Comparison of ENCODE assay signal across 16 cellular contexts in the genomic region with DNA sequence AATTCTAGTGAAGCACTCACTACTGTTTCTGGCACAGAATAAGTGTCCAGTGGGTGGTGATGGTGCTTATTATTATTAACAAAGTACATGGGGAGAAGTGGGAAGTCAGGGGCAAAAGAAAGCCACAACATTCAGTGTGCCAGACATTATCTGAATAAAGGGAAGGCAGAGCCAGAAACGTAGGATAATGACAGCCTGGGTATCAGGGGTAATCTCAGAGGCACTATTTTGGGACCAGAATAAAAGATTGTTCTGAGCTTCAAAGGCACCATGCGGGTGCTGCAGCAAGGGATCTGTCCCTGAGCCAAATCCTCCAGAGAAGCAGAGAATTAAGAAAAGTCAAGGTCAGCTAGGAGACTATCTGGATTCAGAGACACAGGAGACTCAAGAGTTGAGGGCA.
DNase-seq lines count a peak whose midpoint lies in the region; ATAC-seq, FAIRE-seq and TF ChIP-seq lines count a peak whose summit lies in the region.
"Had no signal": no experiment of that assay in that cellular context is flagged by ENCODE, and none has a peak within 500 bp of the region (broad histone marks: within the 10 kb centered on the region; RNA-seq: fewer than 3 reads in every experiment).

No MANE protein-coding gene starts in this region.

- no peak for TF ChIP-seq RAD21 in HepG2 (CRISPR knock-in tag; IDR thresholded peaks at IDR 0.05)

- H3K9me3 Mint-ChIP-seq in T-helper 2 cell treated with Interferon-gamma antibody and Interleukin-4, amounts not matched to agents 5 μg/mL and 100 μg/mL, for 36 hours, result no peaks in the 10 kb centered on the region
- H3K9me3 Mint-ChIP-seq in naive thymus-derived CD8-positive, alpha-beta T cell, result peaks cover 0 to 2% (median 0%) of the 10 kb centered on the region in 9 donors

- DNase-seq in T-helper 2 cell treated with Interferon-gamma antibody and Interleukin-4, amounts not matched to agents 5 μg/mL and 100 μg/mL, for 36 hours (ENCODE audit: low spot score), result no peak
- DNase-seq in T-helper 2 cell (no peak), NCI-H2227 treated with DMSO at 0.1 percent for 48 hours (lab: John Stamatoyannopoulos, UW) (peak; percentile 29), Right ventricle myocardium superior (no peak), HepG2 (ENCODE audit: low spot score) (no peak), testis (no peak)
- DNase-seq in naive thymus-derived CD8-positive, alpha-beta T cell, result no peak
- DNase-seq: 8988T, DMS53, KBM-7, NCI-H1092, NCI-H748 treated with DMSO at 0.1 percent for 48 hours, PC-9 had no signal

- no peak overlapping the region for H2AFZ ChIP-seq in HepG2 (ENCODE audit: low read length)
- H2AFZ ChIP-seq: PC-9 had no signal

- peak overlapping the region; percentile 21 for H3K27ac Mint-ChIP-seq in T-helper 2 cell treated with Interferon-gamma antibody and Interleukin-4, amounts not matched to agents 5 μg/mL and 100 μg/mL, for 36 hours
- H3K27ac Mint-ChIP-seq in naive thymus-derived CD8-positive, alpha-beta T cell, result peak overlapping the region in 8 of 10 donors; percentile 21 to 80 (median 55)

- ATAC-seq in Right ventricle myocardium superior (ENCODE audit: poor library complexity), result peak; percentile 84
- no peak for ATAC-seq in naive thymus-derived CD8-positive, alpha-beta T cell
- no peak for ATAC-seq in HepG2
- no peak for ATAC-seq in HG03520 (IDR thresholded peaks at IDR 0.05; ENCODE audit: unreplicated experiment)

- BruUV-seq in HepG2 (replicated peaks; lab: Mats Ljungman, UMichigan), result no TSS peak

- H3K27ac ChIP-seq in HepG2 (ENCODE audit: extremely low read length, insufficient read depth, low read length) (no peak overlapping the region), testis (no peak overlapping the region)
- H3K27ac ChIP-seq: PC-9 had no signal

- H3K27me3 Mint-ChIP-seq in T-helper 2 cell treated with Interferon-gamma antibody and Interleukin-4, amounts not matched to agents 5 μg/mL and 100 μg/mL, for 36 hours (ENCODE audit: low read depth), result no peaks in the 10 kb centered on the region
- H3K27me3 Mint-ChIP-seq in naive thymus-derived CD8-positive, alpha-beta T cell, result no peaks in the 10 kb centered on the region

- no peak overlapping the region for H3K4me3 Mint-ChIP-seq in T-helper 2 cell treated with Interferon-gamma antibody and Interleukin-4, amounts not matched to agents 5 μg/mL and 100 μg/mL, for 36 hours
- H3K4me3 Mint-ChIP-seq in naive thymus-derived CD8-positive, alpha-beta T cell, result peak overlapping the region in 4 of 10 donors; percentile 2 to 51 (median 20)

- TF ChIP-seq CTCF in HepG2 (CRISPR knock-in tag; IDR thresholded peaks at IDR 0.05) (no peak), testis (IDR thresholded peaks at IDR 0.05) (no peak)

- H3K9ac ChIP-seq in HepG2 (ENCODE audit: insufficient read depth, low read depth, low read length), result no peak overlapping the region

- no peaks in the 10 kb centered on the region for H3K4me1 ChIP-seq in HepG2 (ENCODE audit: insufficient read depth, low read length)
- peaks cover 3% of the 10 kb centered on the region for H3K4me1 ChIP-seq in testis

- intact Hi-C loops in Right ventricle myocardium superior (cut with DNase I), result no loop called here
- intact Hi-C loops in HepG2 (cut with micrococcal nuclease; ENCODE audit: unreplicated experiment), result no loop called here
- intact Hi-C loops in testis (cut with DNase I; ENCODE audit: low total_unique reads), result no loop called here

- H4K20me1 ChIP-seq in HepG2 (ENCODE audit: insufficient read depth, low read length), result no peaks in the 10 kb centered on the region

- TF ChIP-seq EP300 in HepG2 (IDR thresholded peaks at IDR 0.05; ENCODE audit: low read depth in 2 of 2, low read length in 2 of 2), result no peak
- no peak for TF ChIP-seq EP300 in HepG2 (CRISPR knock-in tag; IDR thresholded peaks at IDR 0.05; ENCODE audit: borderline replicate concordance)

- TF ChIP-seq POLR2A in HepG2 (IDR thresholded peaks at IDR 0.05; ENCODE audit: insufficient read depth in 1 of 2, low read depth in 2 of 2, low read length in 2 of 2) (no peak), testis (IDR thresholded peaks at IDR 0.05) (no peak)

- CTCF ChIA-PET in HepG2 (lab: Yijun Ruan, JAX; ENCODE audit: low intra/inter-chr PET ratio, low total read pairs), result no interaction called here

- no peak for FAIRE-seq in HepG2 (lab: Jason Lieb, UNC)
- FAIRE-seq: G401.6, GM12891 had no signal

- H3K4me3 ChIP-seq in HepG2 (replicated peaks in 1 of 3; ENCODE audit: insufficient read depth in 1 of 3, low read depth in 2 of 3, low read length in 3 of 3), result no peak overlapping the region
- H3K4me3 ChIP-seq in testis, result no peak overlapping the region
- H3K4me3 ChIP-seq: PC-9 had no signal

- H3K36me3 ChIP-seq in HepG2 (replicated peaks in 1 of 2; ENCODE audit: control insufficient read depth in 1 of 2, insufficient read depth in 2 of 2, low read length in 2 of 2), result no peaks in the 10 kb centered on the region
- H3K36me3 ChIP-seq in testis (ENCODE audit: low read depth, missing control alignments), result no peaks in the 10 kb centered on the region

- no peak overlapping the region for H3K4me2 ChIP-seq in HepG2 (ENCODE audit: low read depth, low read length)
- H3K4me2 ChIP-seq: PC-9 had no signal

- POLR2A ChIA-PET in naive thymus-derived CD8-positive, alpha-beta T cell (lab: Charles Lee), result interaction anchor here (1.1 to 2.8 kb wide), 3 partner anchors 9 to 11 kb away, joined by 5 to 22 read pairs (median 6); no protein-coding TSS in a partner anchor
- POLR2A ChIA-PET in HepG2 (lab: Yijun Ruan, JAX), result no interaction called here

- in situ Hi-C loops in HepG2 (cut with HindIII; ENCODE audit: extremely low pct_ligation_motif_present, low pct_unique_long_range_greater_than_20kb), result no loop called here

- H3K79me2 ChIP-seq in HepG2 (ENCODE audit: insufficient read depth, low read length), result no peaks in the 10 kb centered on the region

- H3K9me3 ChIP-seq in HepG2 (ENCODE audit: low read length) (no peaks in the 10 kb centered on the region), testis (no peaks in the 10 kb centered on the region)

- H3K36me3 Mint-ChIP-seq in T-helper 2 cell treated with Interferon-gamma antibody and Interleukin-4, amounts not matched to agents 5 μg/mL and 100 μg/mL, for 36 hours (ENCODE audit: low read depth), result peaks cover 8% of the 10 kb centered on the region
- H3K36me3 Mint-ChIP-seq in naive thymus-derived CD8-positive, alpha-beta T cell, result peaks cover 0 to 1% (median 0%) of the 10 kb centered on the region in 3 donors

- H3K27me3 ChIP-seq in HepG2 (ENCODE audit: control insufficient read depth in 1 of 2, insufficient read depth in 2 of 2, low read length in 2 of 2) (no peaks in the 10 kb centered on the region; a peak in 1 of 5 replicates), testis (no peaks in the 10 kb centered on the region)

- peaks cover 26% of the 10 kb centered on the region for H3K4me1 Mint-ChIP-seq in T-helper 2 cell treated with Interferon-gamma antibody and Interleukin-4, amounts not matched to agents 5 μg/mL and 100 μg/mL, for 36 hours (ENCODE audit: low read depth)
- H3K4me1 Mint-ChIP-seq in naive thymus-derived CD8-positive, alpha-beta T cell, result peaks cover 29 to 79% (median 53%) of the 10 kb centered on the region in 4 donors

- WGBS in HepG2 (ENCODE audit: low lambda C conversion rate), result 25% methylated on average over 2 of the region's 2 CpGs
- WGBS in testis, 2 donors, result 28 to 33% methylated on average over 2 of the region's 2 CpGs

TF ChIP-seq in HepG2, 621 proteins besides CTCF, POLR2A, EP300 and RAD21:
- TF ChIP-seq, protein P1, sequence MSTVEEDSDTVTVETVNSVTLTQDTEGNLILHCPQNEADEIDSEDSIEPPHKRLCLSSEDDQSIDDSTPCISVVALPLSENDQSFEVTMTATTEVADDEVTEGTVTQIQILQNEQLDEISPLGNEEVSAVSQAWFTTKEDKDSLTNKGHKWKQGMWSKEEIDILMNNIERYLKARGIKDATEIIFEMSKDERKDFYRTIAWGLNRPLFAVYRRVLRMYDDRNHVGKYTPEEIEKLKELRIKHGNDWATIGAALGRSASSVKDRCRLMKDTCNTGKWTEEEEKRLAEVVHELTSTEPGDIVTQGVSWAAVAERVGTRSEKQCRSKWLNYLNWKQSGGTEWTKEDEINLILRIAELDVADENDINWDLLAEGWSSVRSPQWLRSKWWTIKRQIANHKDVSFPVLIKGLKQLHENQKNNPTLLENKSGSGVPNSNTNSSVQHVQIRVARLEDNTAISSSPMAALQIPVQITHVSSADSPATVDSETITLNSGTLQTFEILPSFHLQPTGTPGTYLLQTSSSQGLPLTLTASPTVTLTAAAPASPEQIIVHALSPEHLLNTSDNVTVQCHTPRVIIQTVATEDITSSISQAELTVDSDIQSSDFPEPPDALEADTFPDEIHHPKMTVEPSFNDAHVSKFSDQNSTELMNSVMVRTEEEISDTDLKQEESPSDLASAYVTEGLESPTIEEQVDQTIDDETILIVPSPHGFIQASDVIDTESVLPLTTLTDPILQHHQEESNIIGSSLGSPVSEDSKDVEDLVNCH (CRISPR knock-in tag; IDR thresholded peaks at IDR 0.05), result no peak
- TF ChIP-seq NR2F6 (IDR thresholded peaks at IDR 0.05), result no peak
- no peak for TF ChIP-seq NR2F6 (CRISPR knock-in tag; IDR thresholded peaks at IDR 0.05)
- TF ChIP-seq KLF9 (CRISPR knock-in tag; IDR thresholded peaks at IDR 0.05; ENCODE audit: low read depth), result no peak
- no peak for TF ChIP-seq ZMAT3 (CRISPR knock-in tag; conservative IDR thresholded peaks at IDR 0.05)
- TF ChIP-seq, protein P2, sequence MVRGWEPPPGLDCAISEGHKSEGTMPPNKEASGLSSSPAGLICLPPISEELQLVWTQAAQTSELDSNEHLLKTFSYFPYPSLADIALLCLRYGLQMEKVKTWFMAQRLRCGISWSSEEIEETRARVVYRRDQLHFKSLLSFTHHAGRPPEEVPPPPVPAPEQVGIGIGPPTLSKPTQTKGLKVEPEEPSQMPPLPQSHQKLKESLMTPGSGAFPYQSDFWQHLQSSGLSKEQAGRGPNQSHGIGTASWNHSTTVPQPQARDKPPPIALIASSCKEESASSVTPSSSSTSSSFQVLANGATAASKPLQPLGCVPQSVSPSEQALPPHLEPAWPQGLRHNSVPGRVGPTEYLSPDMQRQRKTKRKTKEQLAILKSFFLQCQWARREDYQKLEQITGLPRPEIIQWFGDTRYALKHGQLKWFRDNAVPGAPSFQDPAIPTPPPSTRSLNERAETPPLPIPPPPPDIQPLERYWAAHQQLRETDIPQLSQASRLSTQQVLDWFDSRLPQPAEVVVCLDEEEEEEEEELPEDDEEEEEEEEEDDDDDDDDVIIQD (CRISPR knock-in tag; IDR thresholded peaks at IDR 0.05; ENCODE audit: low read depth), result no peak
- no peak for TF ChIP-seq AKAP8 (CRISPR knock-in tag; IDR thresholded peaks at IDR 0.05)
- TF ChIP-seq FOSL2 (CRISPR knock-in tag; IDR thresholded peaks at IDR 0.05), result no peak
- TF ChIP-seq ZKSCAN8 (CRISPR knock-in tag; IDR thresholded peaks at IDR 0.05; ENCODE audit: borderline replicate concordance), result no peak
- no peak for TF ChIP-seq ZNF326 (CRISPR knock-in tag; IDR thresholded peaks at IDR 0.05; ENCODE audit: borderline replicate concordance)
- TF ChIP-seq DR1 (CRISPR knock-in tag; IDR thresholded peaks at IDR 0.05), result no peak
- TF ChIP-seq CREM (IDR thresholded peaks at IDR 0.05), result no peak
- no peak for TF ChIP-seq CREM (CRISPR knock-in tag; IDR thresholded peaks at IDR 0.05)
- no peak for TF ChIP-seq CREB1 (IDR thresholded peaks at IDR 0.05)
- TF ChIP-seq CREB1 (CRISPR knock-in tag; IDR thresholded peaks at IDR 0.05), result no peak
